3 cellular contexts compared by ENCODE assay signal in genomic region chr9:16640649-16641048, GRCh38.
TF ChIP-seq lines count a peak whose summit lies in the region.

No MANE protein-coding gene starts in this region.

TF ChIP-seq in A549, 52 proteins besides CTCF, POLR2A, EP300 and RAD21 (continued from another document):
- no peak for TF ChIP-seq CBX8 (IDR thresholded peaks at IDR 0.05)

TF ChIP-seq in IMR-90, 13 proteins besides CTCF, POLR2A, EP300 and RAD21 (continued from another document):
- TF ChIP-seq CHD1 (IDR thresholded peaks at IDR 0.05; ENCODE audit: low read depth, low read length) (no peak), USF2 (IDR thresholded peaks at IDR 0.05; ENCODE audit: low read depth, low read length) (no peak), MAFK (IDR thresholded peaks at IDR 0.05; ENCODE audit: low read depth, low read length) (no peak), BHLHE40 (IDR thresholded peaks at IDR 0.05; ENCODE audit: low read depth, low read length) (no peak), NFE2L2 (IDR thresholded peaks at IDR 0.05; ENCODE audit: low read depth, low read length) (no peak), RCOR1 (IDR thresholded peaks at IDR 0.05; ENCODE audit: insufficient replicate concordance, low read length) (no peak), MAZ (IDR thresholded peaks at IDR 0.05; ENCODE audit: borderline replicate concordance, low read depth, low read length) (no peak), MXI1 (IDR thresholded peaks at IDR 0.05; ENCODE audit: borderline replicate concordance, low read depth, low read length) (no peak), FOS (IDR thresholded peaks at IDR 0.05; ENCODE audit: low read depth, low read length) (no peak), ELK1 (IDR thresholded peaks at IDR 0.05; ENCODE audit: borderline replicate concordance, low read depth, low read length) (no peak), CEBPB (IDR thresholded peaks at IDR 0.05; ENCODE audit: low read depth, low read length) (no peak), RFX5 (IDR thresholded peaks at IDR 0.05; ENCODE audit: low read depth, low read length) (no peak)

TF ChIP-seq in GM12878, 131 proteins besides CTCF, POLR2A, EP300 and RAD21:
- TF ChIP-seq ELK1 (IDR thresholded peaks at IDR 0.05; ENCODE audit: low read depth, low read length), result no peak
- no peak for TF ChIP-seq FOXM1 (IDR thresholded peaks at IDR 0.05; ENCODE audit: low read depth, low read length)
- TF ChIP-seq KLF5 (IDR thresholded peaks at IDR 0.05; ENCODE audit: partially characterized antibody), result no peak
- no peak for TF ChIP-seq ATF7 (IDR thresholded peaks at IDR 0.05; ENCODE audit: low read depth)
- no peak for TF ChIP-seq CBFB (IDR thresholded peaks at IDR 0.05; ENCODE audit: low read depth)
- no peak for TF ChIP-seq BHLHE40 (IDR thresholded peaks at IDR 0.05; ENCODE audit: borderline replicate concordance in 1 of 2, low read depth in 2 of 2, low read length in 1 of 2)
- TF ChIP-seq CEBPB (IDR thresholded peaks at IDR 0.05; ENCODE audit: borderline replicate concordance in 1 of 2, low read depth in 2 of 2, low read length in 2 of 2), result no peak
- no peak for TF ChIP-seq TCF3 (IDR thresholded peaks at IDR 0.05; ENCODE audit: borderline replicate concordance, insufficient read depth, low read depth, low read length)
- TF ChIP-seq ZSCAN29 (IDR thresholded peaks at IDR 0.05), result no peak
- no peak for TF ChIP-seq PKNOX1 (IDR thresholded peaks at IDR 0.05)
- no peak for TF ChIP-seq ATF3 (IDR thresholded peaks at IDR 0.05; ENCODE audit: borderline replicate concordance, extremely low read depth, low read depth, low read length)
- TF ChIP-seq CBX3 (IDR thresholded peaks at IDR 0.05; ENCODE audit: borderline replicate concordance, low read depth), result no peak
- TF ChIP-seq MXI1 (IDR thresholded peaks at IDR 0.05; ENCODE audit: low read depth, low read length), result no peak
- no peak for TF ChIP-seq MTA3 (IDR thresholded peaks at IDR 0.05; ENCODE audit: borderline replicate concordance, low read length)
- TF ChIP-seq ZBTB33 (IDR thresholded peaks at IDR 0.05), result no peak
